26 cellular contexts compared by ENCODE assay signal in the genomic region with DNA sequence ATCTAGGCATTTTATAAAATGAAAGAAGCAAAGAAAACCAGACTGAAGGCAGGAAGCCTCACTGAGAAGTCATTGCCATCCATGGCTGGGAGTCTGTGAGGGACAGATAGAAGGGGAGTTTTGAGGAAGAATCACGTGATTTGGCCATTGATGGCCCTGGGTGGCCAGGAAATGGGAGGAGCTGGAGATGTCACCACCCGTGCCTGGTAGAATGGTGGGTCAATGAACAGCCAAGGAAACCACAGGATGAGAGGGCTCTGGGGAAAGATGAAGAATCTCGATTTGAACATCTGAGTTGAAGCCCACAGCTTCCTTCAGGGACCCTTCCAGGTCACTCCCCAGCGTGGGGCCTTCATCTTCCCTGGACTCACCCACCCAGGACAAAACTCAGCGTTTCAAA.
DNase-seq lines count a peak whose midpoint lies in the region; ATAC-seq lines count a peak whose summit lies in the region.
"Had no signal": no experiment of that assay in that cellular context is flagged by ENCODE, and none has a peak within 500 bp of the region (broad histone marks: within the 10 kb centered on the region; RNA-seq: fewer than 3 reads in every experiment).

No MANE protein-coding gene starts in this region.

- peak; percentile 6 for DNase-seq in ACHN
- no peak for DNase-seq in Right ventricle myocardium inferior (ENCODE audit: missing footprints)
- no peak for DNase-seq in posterior cingulate gyrus
- DNase-seq: activated CD4-positive, alpha-beta memory T cell treated with anti-CD3 and anti-CD28 coated beads, Interleukin-2, amount 10 ng/mL, durations not matched to agents 7 days and 5 days; activated gamma-delta T cell treated with Interleukin-2 at 50 U/mL for 16 hours; AML-193; DMS153; effector CD4-positive, alpha-beta T cell; foreskin fibroblast; HCEC 1CT; Kasumi-1; left cardiac atrium; NCI-H1436; NCI-H2081 treated with DMSO at 0.1 percent for 48 hours; NCI-H345; NCI-H774; stimulated activated CD4-positive, alpha-beta T cell treated with anti-CD3 and anti-CD28 coated beads, Interleukin-4, amount 100 ng/mL, for 4 hours had no signal

- H3K27me3 ChIP-seq in skeletal muscle tissue (ENCODE audit: control insufficient read depth in 3 of 3, insufficient read depth in 3 of 3, low read length in 3 of 3), result no peaks in the 10 kb centered on the region
- H3K27me3 ChIP-seq: neural progenitor cell, right lobe of liver had no signal

- peak overlapping the region; percentile 69 for H3K27ac ChIP-seq in skeletal muscle tissue (ENCODE audit: low read depth, low read length)
- H3K27ac ChIP-seq: neural progenitor cell, right lobe of liver, SK-N-MC had no signal

- no peaks in the 10 kb centered on the region for H3K9me3 ChIP-seq in skeletal muscle tissue (ENCODE audit: control insufficient read depth in 3 of 3, low read length in 3 of 3)
- H3K9me3 ChIP-seq: right lobe of liver had no signal

- peaks cover 5 to 13% (median 9%) of the 10 kb centered on the region in 3 donors for H3K4me1 ChIP-seq in skeletal muscle tissue (ENCODE audit: control insufficient read depth in 3 of 3, insufficient read depth in 3 of 3, low read length in 3 of 3)
- H3K4me1 ChIP-seq: right lobe of liver had no signal

- H3K4me1 Mint-ChIP-seq in dendritic cell treated with granulocyte-macrophage colony-stimulating factor and Interleukin-4, amounts not matched to agents 40 ng/mL and 50 ng/mL, for 4 days (ENCODE audit: low read depth), result peaks cover 52% of the 10 kb centered on the region
- H3K4me1 Mint-ChIP-seq: activated CD4-positive, alpha-beta memory T cell treated with anti-CD3 and anti-CD28 coated beads, Interleukin-2, amount 10 ng/mL, durations not matched to agents 7 days and 5 days had no signal

- in situ Hi-C loops in ACHN (cut with HindIII; ENCODE audit: low pct_ligation_motif_present, low pct_unique_long_range_greater_than_20kb, low sequenced_read_pairs), result no loop called here

- intact Hi-C loops in dendritic cell treated with granulocyte-macrophage colony-stimulating factor and Interleukin-4, amounts not matched to agents 40 ng/mL and 50 ng/mL, for 4 days (cut with micrococcal nuclease), result no loop called here
- intact Hi-C loops in Right ventricle myocardium inferior (cut with DNase I) (no loop called here), posterior cingulate gyrus (cut with DNase I) (no loop called here)

- H3K36me3 ChIP-seq in skeletal muscle tissue (ENCODE audit: control insufficient read depth in 3 of 3, insufficient read depth in 3 of 3, low read length in 3 of 3), result no peaks in the 10 kb centered on the region
- H3K36me3 ChIP-seq: neural progenitor cell, right lobe of liver had no signal

- H3K9me3 Mint-ChIP-seq in dendritic cell treated with granulocyte-macrophage colony-stimulating factor and Interleukin-4, amounts not matched to agents 40 ng/mL and 50 ng/mL, for 4 days, result no peaks in the 10 kb centered on the region
- H3K9me3 Mint-ChIP-seq: activated CD4-positive, alpha-beta memory T cell treated with anti-CD3 and anti-CD28 coated beads, Interleukin-2, amount 10 ng/mL, durations not matched to agents 7 days and 5 days had no signal

- no peak overlapping the region for H3K9ac ChIP-seq in skeletal muscle tissue (ENCODE audit: low read depth in 1 of 3, low read length in 3 of 3)
- H3K9ac ChIP-seq: neural progenitor cell had no signal

- peak overlapping the region; percentile 41 for H3K27ac Mint-ChIP-seq in dendritic cell treated with granulocyte-macrophage colony-stimulating factor and Interleukin-4, amounts not matched to agents 40 ng/mL and 50 ng/mL, for 4 days
- H3K27ac Mint-ChIP-seq: activated CD4-positive, alpha-beta memory T cell treated with anti-CD3 and anti-CD28 coated beads, Interleukin-2, amount 10 ng/mL, durations not matched to agents 7 days and 5 days; neural progenitor cell; stimulated activated memory B cell treated with anti-CD40 and anti-IgM and Interleukin-4, amounts not matched to agents 10 μg/mL and 1 μg/mL and 100 μg/mL, for 72 hours had no signal

- H3K4me3 Mint-ChIP-seq in dendritic cell treated with granulocyte-macrophage colony-stimulating factor and Interleukin-4, amounts not matched to agents 40 ng/mL and 50 ng/mL, for 4 days, result no peak overlapping the region
- H3K4me3 Mint-ChIP-seq: activated CD4-positive, alpha-beta memory T cell treated with anti-CD3 and anti-CD28 coated beads, Interleukin-2, amount 10 ng/mL, durations not matched to agents 7 days and 5 days; stimulated activated memory B cell treated with anti-CD40 and anti-IgM and Interleukin-4, amounts not matched to agents 10 μg/mL and 1 μg/mL and 100 μg/mL, for 72 hours had no signal

- peak; percentile 54 for ATAC-seq in HG03354 (IDR thresholded peaks at IDR 0.05; ENCODE audit: poor library complexity, severe bottlenecking, unreplicated experiment)
- no peak for ATAC-seq in GM21367 (IDR thresholded peaks at IDR 0.05; ENCODE audit: unreplicated experiment)
- ATAC-seq in Right ventricle myocardium inferior, result no peak
- no peak for ATAC-seq in GM21423 (IDR thresholded peaks at IDR 0.05; ENCODE audit: unreplicated experiment)
- ATAC-seq: right lobe of liver; stimulated activated memory B cell treated with anti-CD40 and anti-IgM and Interleukin-4, amounts not matched to agents 10 μg/mL and 1 μg/mL and 100 μg/mL, for 72 hours had no signal

- H3K4me3 ChIP-seq in skeletal muscle tissue (ENCODE audit: low read length in 3 of 3), result no peak overlapping the region
- H3K4me3 ChIP-seq: neural progenitor cell, right lobe of liver, SK-N-MC had no signal

- H3K36me3 Mint-ChIP-seq in dendritic cell treated with granulocyte-macrophage colony-stimulating factor and Interleukin-4, amounts not matched to agents 40 ng/mL and 50 ng/mL, for 4 days (ENCODE audit: low read depth), result no peaks in the 10 kb centered on the region
- H3K36me3 Mint-ChIP-seq: neural progenitor cell; stimulated activated memory B cell treated with anti-CD40 and anti-IgM and Interleukin-4, amounts not matched to agents 10 μg/mL and 1 μg/mL and 100 μg/mL, for 72 hours had no signal

- peaks cover 21% of the 10 kb centered on the region for H3K27me3 Mint-ChIP-seq in dendritic cell treated with granulocyte-macrophage colony-stimulating factor and Interleukin-4, amounts not matched to agents 40 ng/mL and 50 ng/mL, for 4 days
